ENCODE assay signal across 2 cellular contexts in the genomic region with DNA sequence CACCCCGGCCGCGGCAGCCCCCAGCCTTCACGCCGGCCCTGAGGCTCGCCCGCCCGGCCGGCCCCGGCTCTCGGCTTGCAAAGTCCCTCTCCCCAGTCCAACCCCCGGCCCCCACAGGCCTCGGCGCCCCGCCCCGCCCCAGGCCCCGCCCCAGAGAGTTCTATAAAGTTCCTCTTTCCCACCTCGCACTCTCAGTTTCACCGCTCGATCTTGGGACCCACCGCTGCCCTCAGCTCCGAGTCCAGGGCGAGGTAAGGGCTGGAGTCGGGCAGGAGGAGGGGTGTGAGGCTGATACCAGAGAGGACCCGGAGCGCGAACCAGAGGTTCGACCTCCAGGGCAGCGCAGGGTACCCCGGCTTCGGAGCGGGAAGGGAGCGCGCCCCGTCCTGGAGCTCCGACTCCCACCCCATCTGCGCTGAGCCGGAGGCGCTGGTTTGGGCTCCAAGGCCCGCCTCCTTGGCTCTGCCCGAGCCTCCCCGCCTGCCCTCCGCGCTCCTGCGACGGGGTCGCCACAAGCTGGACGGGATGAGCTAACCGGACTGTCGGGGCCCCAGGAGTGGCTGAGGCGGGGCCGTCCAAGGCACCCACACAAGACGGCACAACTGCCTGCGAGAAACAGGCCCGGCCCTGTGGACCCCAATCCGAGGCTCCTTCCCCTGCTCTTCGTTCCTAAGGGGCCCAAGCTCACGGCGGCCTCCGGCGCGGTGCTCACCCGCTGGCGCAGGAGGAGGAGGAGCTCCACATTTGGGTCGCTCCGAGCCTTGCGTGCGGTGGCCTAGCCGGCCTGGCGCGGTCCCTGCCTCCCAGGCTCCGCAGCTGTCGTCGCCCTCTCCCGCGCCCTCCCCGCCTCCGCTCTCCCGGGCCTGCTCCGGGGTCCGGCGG.
TF ChIP-seq lines count a peak whose summit lies in the region.

A gene (plus strand): TSS at position 194 of the 882 bp plus-strand sequence. CDS start 1,401 bp downstream, outside the sequence.

TF ChIP-seq in H1, 55 proteins besides CTCF, POLR2A, EP300 and RAD21:
- TF ChIP-seq RNF2 (IDR thresholded peaks at IDR 0.05; ENCODE audit: borderline replicate concordance, low read depth, low read length, missing control alignments, poor library complexity, severe bottlenecking) (peak; percentile 67), TBP (IDR thresholded peaks at IDR 0.05; ENCODE audit: low read depth, low read length) (peak; percentile 21; the same call in 1 of the 2 replicates), SAP30 (IDR thresholded peaks at IDR 0.05; ENCODE audit: insufficient read depth, insufficient replicate concordance, low read length) (no peak), EZH2 (IDR thresholded peaks at IDR 0.05; ENCODE audit: low read depth, low read length, severe bottlenecking) (no peak), GABPA (IDR thresholded peaks at IDR 0.05; ENCODE audit: borderline replicate concordance, insufficient read depth, low read length) (0 out of 2 replicates have a peak, but pooled peaks have one; percentile 8), ASH2L (IDR thresholded peaks at IDR 0.05; ENCODE audit: low read length) (peak; percentile 72), SUZ12 (IDR thresholded peaks at IDR 0.05; ENCODE audit: low read length) (peak; percentile 48; the same call in 1 of the 2 replicates), KDM4A (IDR thresholded peaks at IDR 0.05; ENCODE audit: low read depth, low read length, severe bottlenecking) (peak; percentile 74)
- TF ChIP-seq, protein P1, sequence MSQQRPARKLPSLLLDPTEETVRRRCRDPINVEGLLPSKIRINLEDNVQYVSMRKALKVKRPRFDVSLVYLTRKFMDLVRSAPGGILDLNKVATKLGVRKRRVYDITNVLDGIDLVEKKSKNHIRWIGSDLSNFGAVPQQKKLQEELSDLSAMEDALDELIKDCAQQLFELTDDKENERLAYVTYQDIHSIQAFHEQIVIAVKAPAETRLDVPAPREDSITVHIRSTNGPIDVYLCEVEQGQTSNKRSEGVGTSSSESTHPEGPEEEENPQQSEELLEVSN (IDR thresholded peaks at IDR 0.05), result peak; percentile 62
- TF ChIP-seq, protein P2, sequence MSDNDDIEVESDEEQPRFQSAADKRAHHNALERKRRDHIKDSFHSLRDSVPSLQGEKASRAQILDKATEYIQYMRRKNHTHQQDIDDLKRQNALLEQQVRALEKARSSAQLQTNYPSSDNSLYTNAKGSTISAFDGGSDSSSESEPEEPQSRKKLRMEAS (IDR thresholded peaks at IDR 0.05), result peak; percentile 73

TF ChIP-seq in neural cell, 6 proteins besides CTCF, POLR2A, EP300 and RAD21:
- TF ChIP-seq, protein P3, sequence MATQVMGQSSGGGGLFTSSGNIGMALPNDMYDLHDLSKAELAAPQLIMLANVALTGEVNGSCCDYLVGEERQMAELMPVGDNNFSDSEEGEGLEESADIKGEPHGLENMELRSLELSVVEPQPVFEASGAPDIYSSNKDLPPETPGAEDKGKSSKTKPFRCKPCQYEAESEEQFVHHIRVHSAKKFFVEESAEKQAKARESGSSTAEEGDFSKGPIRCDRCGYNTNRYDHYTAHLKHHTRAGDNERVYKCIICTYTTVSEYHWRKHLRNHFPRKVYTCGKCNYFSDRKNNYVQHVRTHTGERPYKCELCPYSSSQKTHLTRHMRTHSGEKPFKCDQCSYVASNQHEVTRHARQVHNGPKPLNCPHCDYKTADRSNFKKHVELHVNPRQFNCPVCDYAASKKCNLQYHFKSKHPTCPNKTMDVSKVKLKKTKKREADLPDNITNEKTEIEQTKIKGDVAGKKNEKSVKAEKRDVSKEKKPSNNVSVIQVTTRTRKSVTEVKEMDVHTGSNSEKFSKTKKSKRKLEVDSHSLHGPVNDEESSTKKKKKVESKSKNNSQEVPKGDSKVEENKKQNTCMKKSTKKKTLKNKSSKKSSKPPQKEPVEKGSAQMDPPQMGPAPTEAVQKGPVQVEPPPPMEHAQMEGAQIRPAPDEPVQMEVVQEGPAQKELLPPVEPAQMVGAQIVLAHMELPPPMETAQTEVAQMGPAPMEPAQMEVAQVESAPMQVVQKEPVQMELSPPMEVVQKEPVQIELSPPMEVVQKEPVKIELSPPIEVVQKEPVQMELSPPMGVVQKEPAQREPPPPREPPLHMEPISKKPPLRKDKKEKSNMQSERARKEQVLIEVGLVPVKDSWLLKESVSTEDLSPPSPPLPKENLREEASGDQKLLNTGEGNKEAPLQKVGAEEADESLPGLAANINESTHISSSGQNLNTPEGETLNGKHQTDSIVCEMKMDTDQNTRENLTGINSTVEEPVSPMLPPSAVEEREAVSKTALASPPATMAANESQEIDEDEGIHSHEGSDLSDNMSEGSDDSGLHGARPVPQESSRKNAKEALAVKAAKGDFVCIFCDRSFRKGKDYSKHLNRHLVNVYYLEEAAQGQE (IDR thresholded peaks at IDR 0.05; ENCODE audit: borderline replicate concordance), result no peak
- TF ChIP-seq POLR2AphosphoS5 (IDR thresholded peaks at IDR 0.05), result no peak
TF ChIP-seq in neural cell: peak in this region for 0.
